In genomic region chr6:15148356-15149058, GRCh38 we compare ENCODE assay signal across 11 cellular contexts.
DNase-seq lines count a peak whose midpoint lies in the region; ATAC-seq and TF ChIP-seq lines count a peak whose summit lies in the region.
"Had no signal": no experiment of that assay in that cellular context is flagged by ENCODE, and none has a peak within 500 bp of the region (broad histone marks: within the 10 kb centered on the region; RNA-seq: fewer than 3 reads in every experiment).

No MANE protein-coding gene starts in this region.

- no peak overlapping the region for H2AFZ ChIP-seq in MM.1S (ENCODE audit: low read length)

- H3K4me2 ChIP-seq in MM.1S (ENCODE audit: low read depth, low read length), result no peak overlapping the region

- H3K27me3 ChIP-seq in MM.1S (replicated peaks; ENCODE audit: insufficient read depth, low read length), result no peaks in the 10 kb centered on the region

- no peaks in the 10 kb centered on the region for H3K9me3 ChIP-seq in MM.1S (replicated peaks; ENCODE audit: insufficient read depth, low read length)
- H3K9me3 ChIP-seq: prostate gland had no signal

- DNase-seq in ELF-1 (ENCODE audit: low read depth, low spot score) (peak; percentile 24), NCI-H2171 (lab: John Stamatoyannopoulos, UW) (peak; percentile 98), dedifferentiated amniotic fluid mesenchymal stem cell (ENCODE audit: extremely low spot score) (peak; percentile 66), pons (ENCODE audit: low spot score) (peak; percentile 13), MM.1S (no peak), RKO (ENCODE audit: low spot score) (no peak)
- DNase-seq in effector CD8-positive, alpha-beta T cell (lab: John Stamatoyannopoulos, UW), result no peak
- DNase-seq: head of caudate nucleus had no signal

- no peaks in the 10 kb centered on the region for H4K20me1 ChIP-seq in MM.1S (ENCODE audit: insufficient read depth, low read length)

- no peaks in the 10 kb centered on the region for H3K36me3 ChIP-seq in MM.1S (replicated peaks; ENCODE audit: insufficient read depth, low read length)
- H3K36me3 ChIP-seq: prostate gland had no signal

- peaks cover 7% of the 10 kb centered on the region for H3K4me1 ChIP-seq in MM.1S (ENCODE audit: low read length)
- H3K4me1 ChIP-seq: prostate gland had no signal

- no peaks in the 10 kb centered on the region for H3K79me2 ChIP-seq in MM.1S (ENCODE audit: low read length)

- no peak for ATAC-seq in HG03280 (IDR thresholded peaks at IDR 0.05; ENCODE audit: unreplicated experiment)

- no peaks in the 10 kb centered on the region for H3K9me2 ChIP-seq in MM.1S (replicated peaks; ENCODE audit: insufficient read depth, low read length)

- no peak overlapping the region for H3K4me3 ChIP-seq in MM.1S (ENCODE audit: low read length)
- H3K4me3 ChIP-seq: prostate gland had no signal

- no peaks in the 10 kb centered on the region for H3F3A ChIP-seq in MM.1S (ENCODE audit: insufficient read depth, low read length)

- no peak overlapping the region for H3K27ac ChIP-seq in MM.1S (ENCODE audit: low read length)
- H3K27ac ChIP-seq: HL-60, prostate gland had no signal

- H3K9ac ChIP-seq in MM.1S (ENCODE audit: low read length), result no peak overlapping the region

- TF ChIP-seq CTCF in MM.1S (IDR thresholded peaks at IDR 0.05; ENCODE audit: low read length), result no peak

Comparison
In these comparisons a context has a peak if more than half of its experiments do, and no peak if none do; other contexts are left out.
1. DNase-seq: peak in ELF-1 (single experiment), NCI-H2171 (single experiment), dedifferentiated amniotic fluid mesenchymal stem cell (single experiment) and pons (single experiment); none in MM.1S (single experiment), effector CD8-positive, alpha-beta T cell (single experiment) and RKO (single experiment).